In genomic region chr19:7917292-7918061, GRCh38 we compare ENCODE assay signal across 8 cellular contexts. TPM values are rescaled to one million over a fixed set of nuclear protein-coding genes. Genes with fewer than 3 reads are reported as not detected.
DNase-seq lines count a peak whose midpoint lies in the region; ATAC-seq, FAIRE-seq and TF ChIP-seq lines count a peak whose summit lies in the region.

No MANE protein-coding gene starts in this region.

- peak; percentile 68 for TF ChIP-seq CTCF in GM12872 (IDR thresholded peaks at IDR 0.05; ENCODE audit: insufficient read depth, low read depth, low read length)
- peak; percentile 62 to 82 for TF ChIP-seq CTCF in endothelial cell of umbilical vein (IDR thresholded peaks at IDR 0.05; ENCODE audit: extremely low read depth in 1 of 2, insufficient read depth in 1 of 2, low read depth in 1 of 2, low read length in 2 of 2)
- peak; percentile 54 to 81 (median 78) for TF ChIP-seq CTCF in uterus (IDR thresholded peaks at IDR 0.05)

- H3K27ac ChIP-seq in endothelial cell of umbilical vein (ENCODE audit: insufficient read depth, low read depth, low read length) (no peak overlapping the region), uterus (peak overlapping the region; percentile 13 to 60)

- no peaks in the 10 kb centered on the region for H3K9me3 Mint-ChIP-seq in natural killer cell treated with Interleukin-12 subunit alpha and Interleukin-12 subunit beta and Interleukin-15 and Interleukin-18, amount 100 ng/mL, for 72 hours

- POLR2A ChIA-PET in endothelial cell of umbilical vein (lab: Charles Lee), result interaction anchor here (1.4 kb wide), 1 partner anchor 14 kb away, joined by 4 read pairs; the partner anchor contains the start of gene MAP2K7

- peaks cover 0 to 3% of the 10 kb centered on the region in 2 experiments for H3K36me3 ChIP-seq in endothelial cell of umbilical vein (ENCODE audit: control insufficient read depth in 2 of 2, extremely low read depth in 1 of 2, insufficient read depth in 2 of 2, low read length in 2 of 2)
- H3K36me3 ChIP-seq in uterus, result no peaks in the 10 kb centered on the region

- H3K79me2 ChIP-seq in endothelial cell of umbilical vein (ENCODE audit: control insufficient read depth, insufficient read depth, low read length), result no peaks in the 10 kb centered on the region

- H3K4me1 ChIP-seq in endothelial cell of umbilical vein (ENCODE audit: control insufficient read depth, extremely low read depth, insufficient read depth, low read length) (peaks cover 22% of the 10 kb centered on the region), uterus (peaks cover 14 to 35% of the 10 kb centered on the region in 2 donors)

- H3K4me2 ChIP-seq in endothelial cell of umbilical vein (ENCODE audit: insufficient read depth, low read length), result peak overlapping the region; percentile 54

- H3K27me3 ChIP-seq in endothelial cell of umbilical vein (ENCODE audit: control insufficient read depth in 2 of 2, insufficient read depth in 2 of 2, low read length in 2 of 2) (peaks cover 18 to 31% of the 10 kb centered on the region in 2 experiments), uterus (peaks cover 6 to 7% of the 10 kb centered on the region in 2 donors)

- H3K9ac ChIP-seq in endothelial cell of umbilical vein (replicated peaks; ENCODE audit: extremely low read depth, insufficient read depth, low read length), result peak overlapping the region; percentile 9

- H4K20me1 ChIP-seq in endothelial cell of umbilical vein (replicated peaks; ENCODE audit: control insufficient read depth, extremely low read depth, insufficient read depth, low read length), result no peaks in the 10 kb centered on the region

- intact Hi-C loops in endothelial cell of umbilical vein (cut with micrococcal nuclease) (no loop called here), uterus (cut with DNase I; ENCODE audit: low total_unique reads) (no loop called here)

- H3K36me3 Mint-ChIP-seq in natural killer cell treated with Interleukin-12 subunit alpha and Interleukin-12 subunit beta and Interleukin-15 and Interleukin-18, amount 100 ng/mL, for 72 hours, result no peaks in the 10 kb centered on the region

- peak overlapping the region; percentile 72 for H2AFZ ChIP-seq in endothelial cell of umbilical vein (ENCODE audit: low read depth, low read length)

- DNase-seq in NCI-H2171 (lab: John Stamatoyannopoulos, UW) (peak; percentile 46), activated T-cell treated with anti-CD3 and anti-CD28 coated beads for 4 hours (peak; percentile 47), endothelial cell of umbilical vein (ENCODE audit: low read depth, low spot score) (peak; percentile 56), uterus (peak; percentile 61 to 62), HT-29 (ENCODE audit: low spot score) (no peak)
- no peak for DNase-seq in natural killer cell treated with Interleukin-12 subunit alpha and Interleukin-12 subunit beta and Interleukin-15 and Interleukin-18, amount 100 ng/mL, for 72 hours (ENCODE audit: low spot score)

- H3K4me1 Mint-ChIP-seq in natural killer cell treated with Interleukin-12 subunit alpha and Interleukin-12 subunit beta and Interleukin-15 and Interleukin-18, amount 100 ng/mL, for 72 hours (ENCODE audit: low read depth in 2 of 2), result peaks cover 14 to 21% of the 10 kb centered on the region in 2 donors

- peak overlapping the region; percentile 72 for H3K4me3 Mint-ChIP-seq in natural killer cell treated with Interleukin-12 subunit alpha and Interleukin-12 subunit beta and Interleukin-15 and Interleukin-18, amount 100 ng/mL, for 72 hours

- no peak overlapping the region for H3K27ac Mint-ChIP-seq in natural killer cell treated with Interleukin-12 subunit alpha and Interleukin-12 subunit beta and Interleukin-15 and Interleukin-18, amount 100 ng/mL, for 72 hours

- FAIRE-seq in endothelial cell of umbilical vein (lab: Jason Lieb, UNC), result no peak

- CTCF ChIA-PET in endothelial cell of umbilical vein (lab: Charles Lee), result interaction anchor here (0.7 to 2.4 kb wide), 17 partner anchors 11 to 349 kb away, joined by 3 to 16 read pairs (median 4); partner anchors contain the start of genes LRRC8E, MAP2K7 and TIMM44

- dilution Hi-C loops in endothelial cell of umbilical vein (cut with MboI; ENCODE audit: extremely low pct_ligation_motif_present, low sequenced_read_pairs), result no loop called here

- no peak for ATAC-seq in natural killer cell treated with Interleukin-12 subunit alpha and Interleukin-12 subunit beta and Interleukin-15 and Interleukin-18, amount 100 ng/mL, for 72 hours
- no peak for ATAC-seq in GM18505 (IDR thresholded peaks at IDR 0.05; ENCODE audit: unreplicated experiment)

- peaks cover 6 to 7% of the 10 kb centered on the region in 2 donors for H3K27me3 Mint-ChIP-seq in natural killer cell treated with Interleukin-12 subunit alpha and Interleukin-12 subunit beta and Interleukin-15 and Interleukin-18, amount 100 ng/mL, for 72 hours

- TF ChIP-seq POLR2A in endothelial cell of umbilical vein (IDR thresholded peaks at IDR 0.05; ENCODE audit: low read depth, low read length), result no peak
- peak in 1 of 2 donors; percentile 28 for TF ChIP-seq POLR2A in uterus (IDR thresholded peaks at IDR 0.05)
- TF ChIP-seq POLR2A in GM18505 (IDR thresholded peaks at IDR 0.05; ENCODE audit: borderline replicate concordance, extremely low read depth, insufficient read depth, insufficient read length), result no peak

- H3K4me3 ChIP-seq in endothelial cell of umbilical vein (replicated peaks in 1 of 3; ENCODE audit: insufficient read depth in 1 of 3, low read depth in 1 of 3, low read length in 3 of 3), result peak overlapping the region in 1 of 3 experiments; percentile 21
- peak overlapping the region in 1 of 2 donors; percentile 20 for H3K4me3 ChIP-seq in uterus

- H3K9me1 ChIP-seq in endothelial cell of umbilical vein (replicated peaks; ENCODE audit: control insufficient read depth, extremely low read depth, insufficient read depth, low read length), result no peaks in the 10 kb centered on the region

- H3K9me3 ChIP-seq in endothelial cell of umbilical vein (replicated peaks; ENCODE audit: control insufficient read depth, insufficient read depth, low read length), result no peaks in the 10 kb centered on the region
- no peaks in the 10 kb centered on the region for H3K9me3 ChIP-seq in uterus

- BruUV-seq in endothelial cell of umbilical vein (replicated peaks; lab: Mats Ljungman, UMichigan), result no TSS peak

RNA-seq across cellular contexts. Expression of gene SNAPC2, which starts 2.7 kb away (rescaled TPM):
- 23.7 and 29.2 TPM in 2 replicates for total RNA-seq in endothelial cell of umbilical vein
- 25.8 and 33.0 TPM in 2 replicates for polyA plus RNA-seq in endothelial cell of umbilical vein
- polyA plus RNA-seq in endothelial cell of umbilical vein (2011; cell fraction: cytosol; rRNA removed), result 16.5 and 22.3 TPM in 2 replicates
- polyA plus RNA-seq in endothelial cell of umbilical vein (2011; cell fraction: nucleus; rRNA removed), result 9.7 and 11.4 TPM in 2 replicates
- polyA plus RNA-seq in endothelial cell of umbilical vein (2012), result 27.3 and 36.7 TPM in 2 replicates
- polyA minus RNA-seq in endothelial cell of umbilical vein, result 7.7 and 7.8 TPM in 2 replicates
- 7.9 TPM for polyA minus RNA-seq in endothelial cell of umbilical vein (2011; cell fraction: cytosol; rRNA and poly(A)+ RNA removed)
- polyA minus RNA-seq in endothelial cell of umbilical vein (2011; cell fraction: nucleus; rRNA and poly(A)+ RNA removed), result 2.5 and 5.2 TPM in 2 replicates
- 10 to 100 TPM; 25.4 to 48.6 TPM for total RNA-seq in natural killer cell treated with Interleukin-12 subunit alpha and Interleukin-12 subunit beta and Interleukin-15 and Interleukin-18, amount 100 ng/mL, for 72 hours
- total RNA-seq in uterus, result 10 to 100 TPM; 11.8 to 66.8 (median 19.0) TPM
- 17.1 and 18.0 TPM in 2 replicates for total RNA-seq in HT-29 (2014; rRNA removed; shearing (Covaris generic))

RNA-seq across cellular contexts. Expression of gene TGFBR3L, which starts 2.8 kb away (rescaled TPM):
- total RNA-seq in endothelial cell of umbilical vein, result 1.2 TPM in 1 of 2 replicates, not detected in the other
- 0.35 and 0.81 TPM in 2 replicates for polyA plus RNA-seq in endothelial cell of umbilical vein
- not detected in 2 replicates for polyA plus RNA-seq in endothelial cell of umbilical vein (2011; cell fraction: cytosol; rRNA removed)
- polyA plus RNA-seq in endothelial cell of umbilical vein (2011; cell fraction: nucleus; rRNA removed), result 0.16 TPM in 1 of 2 replicates, not detected in the other
- 1.2 TPM in 1 of 2 replicates, not detected in the other for polyA plus RNA-seq in endothelial cell of umbilical vein (2012)
- polyA minus RNA-seq in endothelial cell of umbilical vein, result not detected in 2 replicates
- polyA minus RNA-seq in endothelial cell of umbilical vein (2011; cell fraction: cytosol; rRNA and poly(A)+ RNA removed), result 9.8 TPM
- 0.48 TPM in 1 of 2 replicates, not detected in the other for polyA minus RNA-seq in endothelial cell of umbilical vein (2011; cell fraction: nucleus; rRNA and poly(A)+ RNA removed)
- total RNA-seq in natural killer cell treated with Interleukin-12 subunit alpha and Interleukin-12 subunit beta and Interleukin-15 and Interleukin-18, amount 100 ng/mL, for 72 hours, result 1 to 10 TPM; 4.7 to 5.6 TPM
- total RNA-seq in uterus, result 1 to 10 TPM in 1 of 4 donors, not detected in 3; 5.2 TPM
- not detected in 2 replicates for total RNA-seq in HT-29 (2014; rRNA removed; shearing (Covaris generic))

RNA-seq across cellular contexts. Expression of gene CTXN1, which starts 8.5 kb away (rescaled TPM):
- total RNA-seq in endothelial cell of umbilical vein (27.6 and 31.1 TPM in 2 replicates), uterus (10 to 100 TPM in 2 of 4 donors, 1 to 10 TPM in 1, not detected in 1; 7.2 to 47.1 (median 14.9) TPM)
- 16.0 and 25.6 TPM in 2 replicates for polyA plus RNA-seq in endothelial cell of umbilical vein
- polyA plus RNA-seq in endothelial cell of umbilical vein (2011; cell fraction: cytosol; rRNA removed), result 7.2 and 11.6 TPM in 2 replicates
- 4.2 and 4.6 TPM in 2 replicates for polyA plus RNA-seq in endothelial cell of umbilical vein (2011; cell fraction: nucleus; rRNA removed)
- polyA plus RNA-seq in endothelial cell of umbilical vein (2012), result 12.6 and 33.1 TPM in 2 replicates
- polyA minus RNA-seq in endothelial cell of umbilical vein, result 2.4 and 2.9 TPM in 2 replicates
- 14.6 TPM for polyA minus RNA-seq in endothelial cell of umbilical vein (2011; cell fraction: cytosol; rRNA and poly(A)+ RNA removed)
- 1.6 and 5.6 TPM in 2 replicates for polyA minus RNA-seq in endothelial cell of umbilical vein (2011; cell fraction: nucleus; rRNA and poly(A)+ RNA removed)
- under 1 TPM in 1 of 2 donors, not detected in 1; 0.33 TPM for total RNA-seq in natural killer cell treated with Interleukin-12 subunit alpha and Interleukin-12 subunit beta and Interleukin-15 and Interleukin-18, amount 100 ng/mL, for 72 hours
- total RNA-seq in HT-29 (2014; rRNA removed; shearing (Covaris generic)), result 8.6 and 11.8 TPM in 2 replicates

RNA-seq across cellular contexts. Expression of gene MAP2K7, which starts 13.8 kb away (rescaled TPM):
- total RNA-seq in endothelial cell of umbilical vein (31.6 and 36.0 TPM in 2 replicates), uterus (10 to 100 TPM in 2 of 4 donors, 1 to 10 TPM in 1, under 1 TPM in 1; 0.59 to 40.2 (median 9.4) TPM)
- 13.8 and 14.0 TPM in 2 replicates for polyA plus RNA-seq in endothelial cell of umbilical vein
- polyA plus RNA-seq in endothelial cell of umbilical vein (2011; cell fraction: cytosol; rRNA removed), result 8.8 and 12.6 TPM in 2 replicates
- polyA plus RNA-seq in endothelial cell of umbilical vein (2011; cell fraction: nucleus; rRNA removed), result 45.9 and 51.2 TPM in 2 replicates
- polyA plus RNA-seq in endothelial cell of umbilical vein (2012), result 16.2 and 21.2 TPM in 2 replicates
- polyA minus RNA-seq in endothelial cell of umbilical vein, result 11.8 and 14.7 TPM in 2 replicates
- 15.1 TPM for polyA minus RNA-seq in endothelial cell of umbilical vein (2011; cell fraction: cytosol; rRNA and poly(A)+ RNA removed)
- 16.2 and 23.8 TPM in 2 replicates for polyA minus RNA-seq in endothelial cell of umbilical vein (2011; cell fraction: nucleus; rRNA and poly(A)+ RNA removed)
- total RNA-seq in natural killer cell treated with Interleukin-12 subunit alpha and Interleukin-12 subunit beta and Interleukin-15 and Interleukin-18, amount 100 ng/mL, for 72 hours, result 10 to 100 TPM; 45.2 to 47.1 TPM
- 28.8 and 30.8 TPM in 2 replicates for total RNA-seq in HT-29 (2014; rRNA removed; shearing (Covaris generic))

RNA-seq across cellular contexts. Expression of gene TIMM44, which starts 26.0 kb away (rescaled TPM):
- 61.5 and 62.9 TPM in 2 replicates for total RNA-seq in endothelial cell of umbilical vein
- polyA plus RNA-seq in endothelial cell of umbilical vein, result 64.3 and 82.5 TPM in 2 replicates
- polyA plus RNA-seq in endothelial cell of umbilical vein (2011; cell fraction: cytosol; rRNA removed), result 31.1 and 39.1 TPM in 2 replicates
- polyA plus RNA-seq in endothelial cell of umbilical vein (2011; cell fraction: nucleus; rRNA removed), result 88.2 and 102 TPM in 2 replicates
- 52.7 and 53.2 TPM in 2 replicates for polyA plus RNA-seq in endothelial cell of umbilical vein (2012)
- polyA minus RNA-seq in endothelial cell of umbilical vein, result 27.7 and 30.8 TPM in 2 replicates
- 62.2 TPM for polyA minus RNA-seq in endothelial cell of umbilical vein (2011; cell fraction: cytosol; rRNA and poly(A)+ RNA removed)
- 20.3 and 39.5 TPM in 2 replicates for polyA minus RNA-seq in endothelial cell of umbilical vein (2011; cell fraction: nucleus; rRNA and poly(A)+ RNA removed)
- 100 to 1,000 TPM in 1 of 2 donors, 10 to 100 TPM in 1; 76.0 to 126 TPM for total RNA-seq in natural killer cell treated with Interleukin-12 subunit alpha and Interleukin-12 subunit beta and Interleukin-15 and Interleukin-18, amount 100 ng/mL, for 72 hours
- 100 to 1,000 TPM in 1 of 4 donors, 10 to 100 TPM in 3; 41.1 to 117 (median 62.9) TPM for total RNA-seq in uterus
- total RNA-seq in HT-29 (2014; rRNA removed; shearing (Covaris generic)), result 55.5 and 71.6 TPM in 2 replicates

Comparison
In these comparisons a context has a peak if more than half of its experiments do, and no peak if none do; other contexts are left out.
1. DNase-seq: peak in NCI-H2171 (single experiment), activated T-cell treated with anti-CD3 and anti-CD28 coated beads for 4 hours (single experiment), endothelial cell of umbilical vein (single experiment) and uterus (2 of 2); none in natural killer cell treated with Interleukin-12 subunit alpha and Interleukin-12 subunit beta and Interleukin-15 and Interleukin-18, amount 100 ng/mL, for 72 hours (single experiment) and HT-29 (single experiment).
2. Peak in every context shown above with its lines, with median percentiles within 50 percentile points of each other: CTCF ChIP-seq.